1 cellular context compared by ENCODE assay signal in the genomic region with DNA sequence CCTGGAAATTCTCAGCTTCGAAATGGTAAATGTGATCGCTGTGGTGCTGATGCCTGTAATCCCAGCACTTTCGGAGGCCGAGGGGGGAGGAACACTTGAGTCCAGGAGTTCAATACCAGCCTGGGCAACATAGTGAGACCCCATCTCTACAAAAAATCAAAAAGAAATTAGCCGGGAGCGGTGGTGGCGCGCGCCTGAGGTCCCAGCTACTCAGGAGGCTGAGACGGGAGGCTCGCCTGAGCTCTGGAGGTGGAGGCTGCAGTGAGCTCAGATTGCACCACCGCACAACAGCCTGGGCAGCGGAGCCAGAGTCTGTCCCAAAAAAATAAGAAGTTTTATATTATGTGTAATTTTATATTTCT.
TF ChIP-seq lines count a peak whose summit lies in the region.

No MANE protein-coding gene starts in this region.

TF ChIP-seq in GM12878, 131 proteins besides CTCF, POLR2A, EP300 and RAD21:
- TF ChIP-seq BHLHE40 (IDR thresholded peaks at IDR 0.05; ENCODE audit: borderline replicate concordance in 1 of 2, low read depth in 2 of 2, low read length in 1 of 2), result no peak
- TF ChIP-seq, protein P1, sequence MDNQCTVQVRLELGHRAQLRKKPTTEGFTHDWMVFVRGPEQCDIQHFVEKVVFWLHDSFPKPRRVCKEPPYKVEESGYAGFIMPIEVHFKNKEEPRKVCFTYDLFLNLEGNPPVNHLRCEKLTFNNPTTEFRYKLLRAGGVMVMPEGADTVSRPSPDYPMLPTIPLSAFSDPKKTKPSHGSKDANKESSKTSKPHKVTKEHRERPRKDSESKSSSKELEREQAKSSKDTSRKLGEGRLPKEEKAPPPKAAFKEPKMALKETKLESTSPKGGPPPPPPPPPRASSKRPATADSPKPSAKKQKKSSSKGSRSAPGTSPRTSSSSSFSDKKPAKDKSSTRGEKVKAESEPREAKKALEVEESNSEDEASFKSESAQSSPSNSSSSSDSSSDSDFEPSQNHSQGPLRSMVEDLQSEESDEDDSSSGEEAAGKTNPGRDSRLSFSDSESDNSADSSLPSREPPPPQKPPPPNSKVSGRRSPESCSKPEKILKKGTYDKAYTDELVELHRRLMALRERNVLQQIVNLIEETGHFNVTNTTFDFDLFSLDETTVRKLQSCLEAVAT (IDR thresholded peaks at IDR 0.05), result peak; percentile 84
- no peak for TF ChIP-seq ZNF384 (IDR thresholded peaks at IDR 0.05; ENCODE audit: borderline replicate concordance, low read depth, low read length)
